ENCODE assay signal across 8 cellular contexts in genomic region chr10:80498833-80499671, GRCh38. TPM values are rescaled to one million over a fixed set of nuclear protein-coding genes. Genes with fewer than 3 reads are reported as not detected.
DNase-seq lines count a peak whose midpoint lies in the region; ATAC-seq, FAIRE-seq and TF ChIP-seq lines count a peak whose summit lies in the region.

No MANE protein-coding gene starts in this region.

- peak; percentile 94 for FAIRE-seq in endothelial cell of umbilical vein (lab: Jason Lieb, UNC)

- peaks cover 97% of the 10 kb centered on the region for H3K4me1 Mint-ChIP-seq in activated CD8-positive, alpha-beta T cell treated with anti-CD3 and anti-CD28 coated beads, Interleukin-2, amount 10 ng/mL, durations not matched to agents 7 days and 5 days (ENCODE audit: low read depth)

- peak overlapping the region; percentile 64 for H3K4me3 Mint-ChIP-seq in activated CD8-positive, alpha-beta T cell treated with anti-CD3 and anti-CD28 coated beads, Interleukin-2, amount 10 ng/mL, durations not matched to agents 7 days and 5 days

- ATAC-seq in activated CD8-positive, alpha-beta T cell treated with anti-CD3 and anti-CD28 coated beads, Interleukin-2, amount 10 ng/mL, durations not matched to agents 7 days and 5 days, result peak; percentile 70
- ATAC-seq in HG02973 (IDR thresholded peaks at IDR 0.05; ENCODE audit: unreplicated experiment), result no peak

- POLR2A ChIA-PET in activated CD8-positive, alpha-beta T cell treated with anti-CD3 and anti-CD28 coated beads, Interleukin-2, amount 10 ng/mL, durations not matched to agents 7 days and 5 days (lab: Charles Lee), result interaction anchor here (0.8 to 7.9 kb wide), 10 partner anchors 11 to 55 kb away, joined by 3 to 52 read pairs (median 7); partner anchors contain the start of gene TSPAN14
- POLR2A ChIA-PET in endothelial cell of umbilical vein (lab: Charles Lee), result interaction anchor here (0.7 to 2.7 kb wide), 5 partner anchors 8 to 38 kb away, joined by 3 to 8 read pairs (median 5); no protein-coding TSS in a partner anchor

- no peak overlapping the region for H2AFZ ChIP-seq in endothelial cell of umbilical vein (ENCODE audit: low read depth, low read length)

- H3K79me2 ChIP-seq in endothelial cell of umbilical vein (ENCODE audit: control insufficient read depth, insufficient read depth, low read length), result peaks cover 98% of the 10 kb centered on the region

- BruUV-seq in endothelial cell of umbilical vein (replicated peaks; lab: Mats Ljungman, UMichigan), result no TSS peak

- intact Hi-C loops in endothelial cell of umbilical vein (cut with micrococcal nuclease), result no loop called here

- peak overlapping the region; percentile 36 for H3K4me2 ChIP-seq in endothelial cell of umbilical vein (ENCODE audit: insufficient read depth, low read length)

- CTCF ChIA-PET in activated CD8-positive, alpha-beta T cell treated with anti-CD3 and anti-CD28 coated beads, Interleukin-2, amount 10 ng/mL, durations not matched to agents 7 days and 5 days (lab: Charles Lee), result interaction anchor here (0.8 to 22.0 kb wide), 8 partner anchors 11 to 121 kb away, joined by 3 to 1113 read pairs (median 6); partner anchors contain the start of gene TSPAN14
- CTCF ChIA-PET in endothelial cell of umbilical vein (lab: Charles Lee), result interaction anchor here (1.5 to 21.9 kb wide), 6 partner anchors 9 to 39 kb away, joined by 6 to 1118 read pairs (median 8); partner anchors contain the start of gene TSPAN14

- peaks cover 0 to 1% of the 10 kb centered on the region in 2 experiments for H3K36me3 ChIP-seq in endothelial cell of umbilical vein (ENCODE audit: control insufficient read depth in 2 of 2, extremely low read depth in 1 of 2, insufficient read depth in 2 of 2, low read length in 2 of 2)

- dilution Hi-C loops in endothelial cell of umbilical vein (cut with MboI; ENCODE audit: extremely low pct_ligation_motif_present, low sequenced_read_pairs), result no loop called here

- no peaks in the 10 kb centered on the region for H4K20me1 ChIP-seq in endothelial cell of umbilical vein (replicated peaks; ENCODE audit: control insufficient read depth, extremely low read depth, insufficient read depth, low read length)

- H3K9me3 ChIP-seq in endothelial cell of umbilical vein (replicated peaks; ENCODE audit: control insufficient read depth, insufficient read depth, low read length), result no peaks in the 10 kb centered on the region

- no peak for TF ChIP-seq CTCF in endothelial cell of umbilical vein (IDR thresholded peaks at IDR 0.05; ENCODE audit: extremely low read depth in 1 of 2, insufficient read depth in 1 of 2, low read depth in 1 of 2, low read length in 2 of 2)

- peaks cover 96% of the 10 kb centered on the region for H3K4me1 ChIP-seq in endothelial cell of umbilical vein (ENCODE audit: control insufficient read depth, extremely low read depth, insufficient read depth, low read length)

- DNase-seq in COLO829 (ENCODE audit: low spot score), result peak; percentile 71
- peak; percentile 78 for DNase-seq in LoVo (ENCODE audit: low spot score)
- peak; percentile 71 for DNase-seq in activated CD8-positive, alpha-beta T cell treated with anti-CD3 and anti-CD28 coated beads, Interleukin-2, amount 10 ng/mL, durations not matched to agents 7 days and 5 days
- DNase-seq in endothelial cell of umbilical vein (ENCODE audit: low read depth, low spot score), result peak; percentile 78
- DNase-seq in midbrain (lab: John Stamatoyannopoulos, UW), result peak; percentile 40
- DNase-seq in stimulated activated CD8-positive, alpha-beta memory T cell treated with anti-CD3 and anti-CD28 coated beads, Interleukin-7, amount 100 ng/mL, for 48 hours (ENCODE audit: extremely low read depth in 1 of 2, low read depth in 1 of 2), result peak; percentile 54 to 80
- DNase-seq in GM19238 (ENCODE audit: insufficient read length, low spot score), result no peak

- no peaks in the 10 kb centered on the region for H3K9me1 ChIP-seq in endothelial cell of umbilical vein (replicated peaks; ENCODE audit: control insufficient read depth, extremely low read depth, insufficient read depth, low read length)

- no peaks in the 10 kb centered on the region for H3K9me3 Mint-ChIP-seq in activated CD8-positive, alpha-beta T cell treated with anti-CD3 and anti-CD28 coated beads, Interleukin-2, amount 10 ng/mL, durations not matched to agents 7 days and 5 days (ENCODE audit: insufficient read depth)

- H3K9ac ChIP-seq in endothelial cell of umbilical vein (replicated peaks; ENCODE audit: extremely low read depth, insufficient read depth, low read length), result peak overlapping the region; percentile 55

- H3K36me3 Mint-ChIP-seq in activated CD8-positive, alpha-beta T cell treated with anti-CD3 and anti-CD28 coated beads, Interleukin-2, amount 10 ng/mL, durations not matched to agents 7 days and 5 days (ENCODE audit: low read depth), result peaks cover 76% of the 10 kb centered on the region

- peak overlapping the region; percentile 76 for H3K27ac ChIP-seq in endothelial cell of umbilical vein (ENCODE audit: insufficient read depth, low read depth, low read length)

- no peak overlapping the region for H3K4me3 ChIP-seq in endothelial cell of umbilical vein (replicated peaks in 1 of 3; ENCODE audit: insufficient read depth in 1 of 3, low read depth in 1 of 3, low read length in 3 of 3)

- no peaks in the 10 kb centered on the region for H3K27me3 Mint-ChIP-seq in activated CD8-positive, alpha-beta T cell treated with anti-CD3 and anti-CD28 coated beads, Interleukin-2, amount 10 ng/mL, durations not matched to agents 7 days and 5 days (ENCODE audit: low read depth)

- no peak for TF ChIP-seq POLR2A in endothelial cell of umbilical vein (IDR thresholded peaks at IDR 0.05; ENCODE audit: low read depth, low read length)

- H3K27ac Mint-ChIP-seq in activated CD8-positive, alpha-beta T cell treated with anti-CD3 and anti-CD28 coated beads, Interleukin-2, amount 10 ng/mL, durations not matched to agents 7 days and 5 days, result peak overlapping the region; percentile 90

- H3K27me3 ChIP-seq in endothelial cell of umbilical vein (ENCODE audit: control insufficient read depth in 2 of 2, insufficient read depth in 2 of 2, low read length in 2 of 2), result no peaks in the 10 kb centered on the region

TF ChIP-seq in endothelial cell of umbilical vein, 7 proteins besides CTCF, POLR2A, EP300 and RAD21:
- TF ChIP-seq MYC (IDR thresholded peaks at IDR 0.05; ENCODE audit: low read depth, low read length), result peak; percentile 9
- peak; percentile 73 for TF ChIP-seq POLR2AphosphoS5 (IDR thresholded peaks at IDR 0.05; ENCODE audit: insufficient read depth, low read depth, low read length)
- peak; percentile 67 for TF ChIP-seq FOS (IDR thresholded peaks at IDR 0.05; ENCODE audit: borderline replicate concordance, insufficient read depth, low read length)
- TF ChIP-seq JUN (IDR thresholded peaks at IDR 0.05; ENCODE audit: borderline replicate concordance, insufficient read depth, insufficient read length, low read depth), result peak; percentile 53
- TF ChIP-seq MAX (IDR thresholded peaks at IDR 0.05; ENCODE audit: insufficient read depth, insufficient read length), result no peak
- TF ChIP-seq EZH2 (IDR thresholded peaks at IDR 0.05; ENCODE audit: borderline replicate concordance, low read depth, low read length, severe bottlenecking), result no peak
- TF ChIP-seq GATA2 (IDR thresholded peaks at IDR 0.05; ENCODE audit: insufficient read depth, insufficient read length, low read depth, low read length), result no peak

RNA-seq across cellular contexts. Expression of gene SH2D4B, which starts 38.6 kb away (rescaled TPM):
- under 1 TPM; 0.13 to 0.21 TPM for total RNA-seq in activated CD8-positive, alpha-beta T cell treated with anti-CD3 and anti-CD28 coated beads, Interleukin-2, amount 10 ng/mL, durations not matched to agents 7 days and 5 days
- not detected in 2 replicates for total RNA-seq in endothelial cell of umbilical vein
- not detected in 2 replicates for polyA plus RNA-seq in endothelial cell of umbilical vein
- polyA plus RNA-seq in endothelial cell of umbilical vein (2011; cell fraction: cytosol; rRNA removed), result not detected in 2 replicates
- polyA plus RNA-seq in endothelial cell of umbilical vein (2011; cell fraction: nucleus; rRNA removed), result 0.04 and 0.08 TPM in 2 replicates
- not detected in 2 replicates for polyA plus RNA-seq in endothelial cell of umbilical vein (2012)
- 0.07 TPM in 1 of 2 replicates, not detected in the other for polyA minus RNA-seq in endothelial cell of umbilical vein
- polyA minus RNA-seq in endothelial cell of umbilical vein (2011; cell fraction: cytosol; rRNA and poly(A)+ RNA removed), result not detected
- polyA minus RNA-seq in endothelial cell of umbilical vein (2011; cell fraction: nucleus; rRNA and poly(A)+ RNA removed), result 0.14 TPM in 2 replicates

RNA-seq across cellular contexts. Expression of gene TSPAN14, which starts 44.9 kb away (rescaled TPM):
- 100 to 1,000 TPM; 109 to 117 TPM for total RNA-seq in activated CD8-positive, alpha-beta T cell treated with anti-CD3 and anti-CD28 coated beads, Interleukin-2, amount 10 ng/mL, durations not matched to agents 7 days and 5 days
- 237 and 242 TPM in 2 replicates for total RNA-seq in endothelial cell of umbilical vein
- polyA plus RNA-seq in endothelial cell of umbilical vein, result 210 and 211 TPM in 2 replicates
- polyA plus RNA-seq in endothelial cell of umbilical vein (2011; cell fraction: cytosol; rRNA removed), result 175 and 189 TPM in 2 replicates
- polyA plus RNA-seq in endothelial cell of umbilical vein (2011; cell fraction: nucleus; rRNA removed), result 188 and 193 TPM in 2 replicates
- 199 and 207 TPM in 2 replicates for polyA plus RNA-seq in endothelial cell of umbilical vein (2012)
- 175 and 203 TPM in 2 replicates for polyA minus RNA-seq in endothelial cell of umbilical vein
- 8.0 TPM for polyA minus RNA-seq in endothelial cell of umbilical vein (2011; cell fraction: cytosol; rRNA and poly(A)+ RNA removed)
- 82.2 and 84.2 TPM in 2 replicates for polyA minus RNA-seq in endothelial cell of umbilical vein (2011; cell fraction: nucleus; rRNA and poly(A)+ RNA removed)
